In the genomic region with DNA sequence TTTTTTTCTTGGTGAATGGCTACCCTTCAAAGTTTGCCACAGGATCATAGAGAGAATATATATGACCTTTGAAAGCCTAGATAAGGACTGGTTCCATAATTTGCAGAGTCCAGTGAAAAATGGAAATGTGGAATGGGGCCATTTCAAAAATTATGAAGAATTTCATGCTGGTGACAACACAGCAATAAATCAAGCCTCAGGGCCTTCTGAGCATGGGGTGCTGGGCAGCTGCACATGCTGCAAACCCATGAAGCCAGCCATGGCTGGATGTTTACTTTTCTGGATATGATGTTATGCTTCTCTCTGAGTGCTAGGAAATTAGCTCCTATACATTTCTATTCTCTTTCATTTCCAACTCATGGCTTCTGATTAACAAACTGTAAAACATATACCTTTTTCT, we compare ENCODE assay signal across 39 cellular contexts. TPM values are rescaled to one million over a fixed set of nuclear protein-coding genes. Genes with fewer than 3 reads are reported as not detected.
"Had no signal": no experiment of that assay in that cellular context is flagged by ENCODE, and none has a peak within 500 bp of the region (broad histone marks: within the 10 kb centered on the region; RNA-seq: fewer than 3 reads in every experiment).

No MANE protein-coding gene starts in this region.

- H3K4me3 Mint-ChIP-seq: activated naive CD4-positive, alpha-beta T cell treated with anti-CD3 and anti-CD28 coated beads for 36 hours; activated naive CD4-positive, alpha-beta T cell treated with anti-CD3 and anti-CD28 coated beads, Interleukin-2, amount 10 ng/mL, durations not matched to agents 7 days and 5 days; activated naive CD4-positive, alpha-beta T cell treated with anti-CD3 and anti-CD28 coated beads, Interleukin-2, amount 50 U/mL, for 24 hours; activated naive CD8-positive, alpha-beta T cell; activated naive CD8-positive, alpha-beta T cell treated with anti-CD3 and anti-CD28 coated beads for 36 hours; activated naive CD8-positive, alpha-beta T cell treated with anti-CD3 and anti-CD28 coated beads, Interleukin-2, amount 10 ng/mL, durations not matched to agents 7 days and 5 days; activated naive CD8-positive, alpha-beta T cell treated with anti-CD3 and anti-CD28 coated beads, Interleukin-2, amount 50 U/mL, for 24 hours; activated T-cell treated with anti-CD3 and anti-CD28 coated beads, Interleukin-2, amount 50 U/mL, for 24 hours; activated T-cell treated with anti-CD3 and anti-CD28 coated beads, Interleukin-2, amount 50 U/mL, for 4 hours; activated T-cell treated with anti-CD3 and anti-CD28 coated beads, Interleukin-2, amount 50 U/mL, for 72 hours; activated T-helper 1 cell treated with anti-CD3 and anti-CD28 coated beads, Interleukin-12 subunit alpha, Interleukin-12 subunit beta, Interleukin-2, Interleukin-4 antibody, amounts not matched to agents 30 ng/mL and 10 ng/mL and 1 ng/mL, durations not matched to agents 14 hours and 24 hours and 36 hours; activated T-helper 17 cell treated with anti-CD3 and anti-CD28 coated beads, Interleukin-2, amount 50 U/mL, for 72 hours; brain; central memory CD8-positive, alpha-beta T cell had no signal

- H3K27ac Mint-ChIP-seq: activated naive CD4-positive, alpha-beta T cell treated with anti-CD3 and anti-CD28 coated beads for 36 hours; activated naive CD4-positive, alpha-beta T cell treated with anti-CD3 and anti-CD28 coated beads, Interleukin-2, amount 10 ng/mL, durations not matched to agents 7 days and 5 days; activated naive CD4-positive, alpha-beta T cell treated with anti-CD3 and anti-CD28 coated beads, Interleukin-2, amount 50 U/mL, for 24 hours; activated naive CD4-positive, alpha-beta T cell treated with anti-CD3 and anti-CD28 coated beads, Interleukin-2, amount 50 U/mL, for 72 hours; activated naive CD8-positive, alpha-beta T cell; activated naive CD8-positive, alpha-beta T cell treated with anti-CD3 and anti-CD28 coated beads for 36 hours; activated naive CD8-positive, alpha-beta T cell treated with anti-CD3 and anti-CD28 coated beads, Interleukin-2, amount 10 ng/mL, durations not matched to agents 7 days and 5 days; activated naive CD8-positive, alpha-beta T cell treated with anti-CD3 and anti-CD28 coated beads, Interleukin-2, amount 50 U/mL, for 24 hours; activated T-cell treated with anti-CD3 and anti-CD28 coated beads, Interleukin-2, amount 50 U/mL, for 24 hours; activated T-cell treated with anti-CD3 and anti-CD28 coated beads, Interleukin-2, amount 50 U/mL, for 72 hours; activated T-helper 1 cell treated with anti-CD3 and anti-CD28 coated beads, Interleukin-12 subunit alpha, Interleukin-12 subunit beta, Interleukin-2, Interleukin-4 antibody, amounts not matched to agents 30 ng/mL and 10 ng/mL and 1 ng/mL, durations not matched to agents 14 hours and 24 hours and 36 hours; activated T-helper 17 cell treated with anti-CD3 and anti-CD28 coated beads, Interleukin-2, amount 50 U/mL, for 72 hours; activated T-helper 2 cell treated with anti-CD3 and anti-CD28 coated beads, Interferon-gamma antibody, Interleukin-2, Interleukin-4, amounts not matched to agents 10 μg/mL and 5 μg/mL and 100 μg/mL, durations not matched to agents 14 hours and 24 hours and 36 hours; brain had no signal

- H3K27me3 ChIP-seq: adrenal gland, ascending aorta, body of pancreas, brain microvascular endothelial cell, breast epithelium, cardiac muscle cell had no signal

- ATAC-seq: activated naive CD4-positive, alpha-beta T cell treated with anti-CD3 and anti-CD28 coated beads, Interleukin-2, amount 50 U/mL, for 72 hours; activated naive CD8-positive, alpha-beta T cell treated with anti-CD3 and anti-CD28 coated beads, Interleukin-2, amount 50 U/mL, for 24 hours; activated T-cell treated with anti-CD3 and anti-CD28 coated beads, Interleukin-2, amount 50 U/mL, for 4 hours; activated T-cell treated with anti-CD3 and anti-CD28 coated beads, Interleukin-2, amount 50 U/mL, for 72 hours; activated T-helper 17 cell treated with anti-CD3 and anti-CD28 coated beads, Interleukin-2, amount 50 U/mL, for 72 hours; body of pancreas had no signal

- FAIRE-seq: astrocyte, bronchial epithelial cell had no signal

- H3K4me3 ChIP-seq: adrenal gland, ascending aorta, body of pancreas, breast epithelium, cardiac muscle cell had no signal

- H3K36me3 Mint-ChIP-seq: activated naive CD4-positive, alpha-beta T cell treated with anti-CD3 and anti-CD28 coated beads, Interleukin-2, amount 10 ng/mL, durations not matched to agents 7 days and 5 days; activated naive CD4-positive, alpha-beta T cell treated with anti-CD3 and anti-CD28 coated beads, Interleukin-2, amount 50 U/mL, for 24 hours; activated naive CD4-positive, alpha-beta T cell treated with anti-CD3 and anti-CD28 coated beads, Interleukin-2, amount 50 U/mL, for 72 hours; activated naive CD8-positive, alpha-beta T cell; activated naive CD8-positive, alpha-beta T cell treated with anti-CD3 and anti-CD28 coated beads for 36 hours; activated naive CD8-positive, alpha-beta T cell treated with anti-CD3 and anti-CD28 coated beads, Interleukin-2, amount 10 ng/mL, durations not matched to agents 7 days and 5 days; brain had no signal

- H3K4me1 Mint-ChIP-seq: activated naive CD4-positive, alpha-beta T cell treated with anti-CD3 and anti-CD28 coated beads, Interleukin-2, amount 10 ng/mL, durations not matched to agents 7 days and 5 days; activated naive CD4-positive, alpha-beta T cell treated with anti-CD3 and anti-CD28 coated beads, Interleukin-2, amount 50 U/mL, for 24 hours; activated naive CD8-positive, alpha-beta T cell treated with anti-CD3 and anti-CD28 coated beads for 36 hours; activated naive CD8-positive, alpha-beta T cell treated with anti-CD3 and anti-CD28 coated beads, Interleukin-2, amount 10 ng/mL, durations not matched to agents 7 days and 5 days; activated naive CD8-positive, alpha-beta T cell treated with anti-CD3 and anti-CD28 coated beads, Interleukin-2, amount 50 U/mL, for 24 hours; activated T-helper 17 cell treated with anti-CD3 and anti-CD28 coated beads, Interleukin-2, amount 50 U/mL, for 72 hours; brain; central memory CD8-positive, alpha-beta T cell had no signal

- H3K27ac ChIP-seq: adrenal gland, ascending aorta, body of pancreas, brain microvascular endothelial cell, breast epithelium, cardiac muscle cell had no signal

- DNase-seq: activated effector memory CD4-positive, alpha-beta T cell treated with anti-CD3 and anti-CD28 coated beads, Interleukin-2, amount 50 U/mL, for 16 hours; activated effector memory CD4-positive, alpha-beta T cell treated with Interleukin-2 at 50 U/mL for 16 hours; activated gamma-delta T cell; activated gamma-delta T cell treated with Interleukin-2 at 50 U/mL for 16 hours; activated naive CD4-positive, alpha-beta T cell treated with anti-CD3 and anti-CD28 coated beads for 36 hours; activated naive CD4-positive, alpha-beta T cell treated with anti-CD3 and anti-CD28 coated beads, Interleukin-2, amount 10 ng/mL, durations not matched to agents 7 days and 5 days; activated naive CD4-positive, alpha-beta T cell treated with anti-CD3 and anti-CD28 coated beads, Interleukin-2, amount 50 U/mL, for 16 hours; activated naive CD4-positive, alpha-beta T cell treated with Interleukin-2 at 50 U/mL for 16 hours; activated naive CD8-positive, alpha-beta T cell treated with anti-CD3 and anti-CD28 coated beads for 36 hours; activated naive CD8-positive, alpha-beta T cell treated with anti-CD3 and anti-CD28 coated beads, Interleukin-2, amount 10 ng/mL, durations not matched to agents 7 days and 5 days; activated naive CD8-positive, alpha-beta T cell treated with anti-CD3 and anti-CD28 coated beads, Interleukin-2, amount 50 U/mL, for 24 hours; activated T-cell treated with anti-CD3 and anti-CD28 coated beads, Interleukin-2, amount 50 U/mL, for 24 hours; activated T-cell treated with anti-CD3 and anti-CD28 coated beads, Interleukin-2, amount 50 U/mL, for 4 hours; activated T-cell treated with anti-CD3 and anti-CD28 coated beads, Interleukin-2, amount 50 U/mL, for 48 hours; activated T-cell treated with anti-CD3 and anti-CD28 coated beads, Interleukin-2, amount 50 U/mL, for 72 hours; adrenal gland; amniotic stem cell; amygdala; anterior cingulate cortex; aorta; body of pancreas; brain microvascular endothelial cell; caudate nucleus; central memory CD4-positive, alpha-beta T cell; cerebellar nuclear complex had no signal

- H3K9me3 ChIP-seq: adrenal gland, ascending aorta, body of pancreas, breast epithelium had no signal

- H3K27me3 Mint-ChIP-seq: activated naive CD4-positive, alpha-beta T cell treated with anti-CD3 and anti-CD28 coated beads, Interleukin-2, amount 50 U/mL, for 24 hours; activated naive CD8-positive, alpha-beta T cell; activated naive CD8-positive, alpha-beta T cell treated with anti-CD3 and anti-CD28 coated beads for 36 hours; activated T-cell treated with anti-CD3 and anti-CD28 coated beads, Interleukin-2, amount 50 U/mL, for 24 hours; activated T-helper 17 cell treated with anti-CD3 and anti-CD28 coated beads, Interleukin-2, amount 50 U/mL, for 72 hours; central memory CD8-positive, alpha-beta T cell had no signal

- H3K4me1 ChIP-seq: adrenal gland, ascending aorta, breast epithelium had no signal

- H3K36me3 ChIP-seq: ascending aorta, brain microvascular endothelial cell, breast epithelium, cardiac muscle cell had no signal

- H3K9me3 Mint-ChIP-seq: activated naive CD4-positive, alpha-beta T cell treated with anti-CD3 and anti-CD28 coated beads for 36 hours; activated naive CD4-positive, alpha-beta T cell treated with anti-CD3 and anti-CD28 coated beads, Interleukin-2, amount 10 ng/mL, durations not matched to agents 7 days and 5 days; activated naive CD4-positive, alpha-beta T cell treated with anti-CD3 and anti-CD28 coated beads, Interleukin-2, amount 50 U/mL, for 24 hours; activated naive CD4-positive, alpha-beta T cell treated with anti-CD3 and anti-CD28 coated beads, Interleukin-2, amount 50 U/mL, for 72 hours; activated naive CD8-positive, alpha-beta T cell treated with anti-CD3 and anti-CD28 coated beads for 36 hours; activated naive CD8-positive, alpha-beta T cell treated with anti-CD3 and anti-CD28 coated beads, Interleukin-2, amount 10 ng/mL, durations not matched to agents 7 days and 5 days; activated naive CD8-positive, alpha-beta T cell treated with anti-CD3 and anti-CD28 coated beads, Interleukin-2, amount 50 U/mL, for 24 hours; activated T-cell treated with anti-CD3 and anti-CD28 coated beads, Interleukin-2, amount 50 U/mL, for 24 hours; activated T-cell treated with anti-CD3 and anti-CD28 coated beads, Interleukin-2, amount 50 U/mL, for 4 hours; activated T-cell treated with anti-CD3 and anti-CD28 coated beads, Interleukin-2, amount 50 U/mL, for 72 hours; activated T-helper 1 cell treated with anti-CD3 and anti-CD28 coated beads, Interleukin-12 subunit alpha, Interleukin-12 subunit beta, Interleukin-2, Interleukin-4 antibody, amounts not matched to agents 30 ng/mL and 10 ng/mL and 1 ng/mL, durations not matched to agents 14 hours and 24 hours and 36 hours; activated T-helper 17 cell treated with anti-CD3 and anti-CD28 coated beads, Interleukin-2, amount 50 U/mL, for 72 hours; activated T-helper 2 cell treated with anti-CD3 and anti-CD28 coated beads, Interferon-gamma antibody, Interleukin-2, Interleukin-4, amounts not matched to agents 10 μg/mL and 5 μg/mL and 100 μg/mL, durations not matched to agents 14 hours and 24 hours and 36 hours; central memory CD8-positive, alpha-beta T cell had no signal

RNA-seq across cellular contexts. Expression of gene CASP6, which starts 42.6 kb away (rescaled TPM):
- total RNA-seq: ascending aorta had no signal

RNA-seq across cellular contexts. Expression of gene CFI, which starts 56.0 kb away (rescaled TPM):
- total RNA-seq: activated naive CD4-positive, alpha-beta T cell treated with anti-CD3 and anti-CD28 coated beads for 36 hours; activated naive CD4-positive, alpha-beta T cell treated with anti-CD3 and anti-CD28 coated beads, Interleukin-2, amount 50 U/mL, for 72 hours; activated naive CD8-positive, alpha-beta T cell treated with anti-CD3 and anti-CD28 coated beads for 36 hours; activated naive CD8-positive, alpha-beta T cell treated with anti-CD3 and anti-CD28 coated beads, Interleukin-2, amount 10 ng/mL, durations not matched to agents 7 days and 5 days; activated T-helper 17 cell treated with anti-CD3 and anti-CD28 coated beads, Interleukin-2, amount 50 U/mL, for 72 hours; astrocyte; bronchial epithelial cell; chondrocyte had no signal
